ENCODE assay signal across 11 cellular contexts in genomic region chrX:71871367-71871766, GRCh38. TPM values are rescaled to one million over a fixed set of nuclear protein-coding genes. Genes with fewer than 3 reads are reported as not detected.
DNase-seq lines count a peak whose midpoint lies in the region; ATAC-seq, FAIRE-seq and TF ChIP-seq lines count a peak whose summit lies in the region.
"Had no signal": no experiment of that assay in that cellular context is flagged by ENCODE, and none has a peak within 500 bp of the region (broad histone marks: within the 10 kb centered on the region; RNA-seq: fewer than 3 reads in every experiment).

No MANE protein-coding gene starts in this region.

- TF ChIP-seq POLR2A in HepG2 (IDR thresholded peaks at IDR 0.05; ENCODE audit: insufficient read depth in 1 of 2, low read depth in 2 of 2, low read length in 2 of 2), result no peak

- FAIRE-seq in kidney (lab: Jason Lieb, UNC) (no peak), HepG2 (lab: Jason Lieb, UNC) (no peak)

- peaks cover 17% of the 10 kb centered on the region for H3K27me3 Mint-ChIP-seq in activated T-helper 17 cell treated with anti-CD3 and anti-CD28 coated beads, Interleukin-2, amount 50 U/mL, for 72 hours
- H3K27me3 Mint-ChIP-seq in immature natural killer cell (ENCODE audit: low read depth in 3 of 3), result peaks cover 1 to 6% (median 4%) of the 10 kb centered on the region in 3 donors

- in situ Hi-C loops in HepG2 (cut with HindIII; ENCODE audit: extremely low pct_ligation_motif_present, low pct_unique_long_range_greater_than_20kb), result no loop called here

- no TSS peak for BruUV-seq in HepG2 (replicated peaks; lab: Mats Ljungman, UMichigan)

- no peaks in the 10 kb centered on the region for H3K4me1 Mint-ChIP-seq in activated T-helper 17 cell treated with anti-CD3 and anti-CD28 coated beads, Interleukin-2, amount 50 U/mL, for 72 hours
- no peaks in the 10 kb centered on the region for H3K4me1 Mint-ChIP-seq in immature natural killer cell

- H3K4me3 Mint-ChIP-seq in activated T-helper 17 cell treated with anti-CD3 and anti-CD28 coated beads, Interleukin-2, amount 50 U/mL, for 72 hours, result no peak overlapping the region
- no peak overlapping the region for H3K4me3 Mint-ChIP-seq in immature natural killer cell
- H3K4me3 Mint-ChIP-seq: CD4-positive, CD25-positive, alpha-beta regulatory T cell had no signal

- H3K4me3 ChIP-seq in kidney (ENCODE audit: low read length in 2 of 2), result no peak overlapping the region
- no peak overlapping the region for H3K4me3 ChIP-seq in HepG2 (replicated peaks in 1 of 3; ENCODE audit: insufficient read depth in 1 of 3, low read depth in 2 of 3, low read length in 3 of 3)
- H3K4me3 ChIP-seq: adrenal gland had no signal

- DNase-seq in A172 (ENCODE audit: low spot score) (peak; percentile 0), Ammon's horn (ENCODE audit: low spot score) (peak; percentile 5), kidney (peak; percentile 71), immature natural killer cell (no peak), HepG2 (ENCODE audit: low spot score) (no peak), anterior cingulate cortex (lab: John Stamatoyannopoulos, UW) (no peak)
- DNase-seq: adrenal gland; CD4-positive, CD25-positive, alpha-beta regulatory T cell; NCI-H1436; NCI-H510A treated with DMSO at 0.1 percent for 48 hours had no signal

- TF ChIP-seq CTCF in kidney (IDR thresholded peaks at IDR 0.05; ENCODE audit: borderline replicate concordance, extremely low read depth, insufficient read depth), result no peak
- no peak for TF ChIP-seq CTCF in HepG2 (CRISPR knock-in tag; IDR thresholded peaks at IDR 0.05)

- H3K79me2 ChIP-seq in HepG2 (ENCODE audit: insufficient read depth, low read length), result no peaks in the 10 kb centered on the region

- H3K9ac ChIP-seq in kidney (ENCODE audit: low read length in 2 of 2) (no peak overlapping the region), HepG2 (ENCODE audit: insufficient read depth, low read depth, low read length) (no peak overlapping the region)

- H3K36me3 Mint-ChIP-seq in activated T-helper 17 cell treated with anti-CD3 and anti-CD28 coated beads, Interleukin-2, amount 50 U/mL, for 72 hours (ENCODE audit: low read depth), result no peaks in the 10 kb centered on the region
- no peaks in the 10 kb centered on the region for H3K36me3 Mint-ChIP-seq in immature natural killer cell
- H3K36me3 Mint-ChIP-seq: CD4-positive, CD25-positive, alpha-beta regulatory T cell had no signal

- peaks cover 0 to 1% of the 10 kb centered on the region in 2 experiments; a peak in 1 of 5 replicates for H3K27me3 ChIP-seq in HepG2 (ENCODE audit: control insufficient read depth in 1 of 2, insufficient read depth in 2 of 2, low read length in 2 of 2)

- CTCF ChIA-PET in HepG2 (lab: Yijun Ruan, JAX; ENCODE audit: low intra/inter-chr PET ratio, low total read pairs), result no interaction called here

- H3K27ac ChIP-seq in kidney (ENCODE audit: low read depth in 2 of 2, low read length in 2 of 2) (no peak overlapping the region), HepG2 (ENCODE audit: extremely low read length, insufficient read depth, low read length) (no peak overlapping the region)
- H3K27ac ChIP-seq: adrenal gland had no signal

- no peak overlapping the region for H3K4me2 ChIP-seq in HepG2 (ENCODE audit: low read depth, low read length)

- peak; percentile 89 for ATAC-seq in activated T-helper 17 cell treated with anti-CD3 and anti-CD28 coated beads, Interleukin-2, amount 50 U/mL, for 72 hours (replicated peaks)
- ATAC-seq in HepG2, result no peak

- no peaks in the 10 kb centered on the region for H3K36me3 ChIP-seq in kidney (ENCODE audit: control insufficient read depth in 1 of 2, insufficient read depth in 2 of 2, low read length in 2 of 2)
- H3K36me3 ChIP-seq in HepG2 (replicated peaks in 1 of 2; ENCODE audit: control insufficient read depth in 1 of 2, insufficient read depth in 2 of 2, low read length in 2 of 2), result no peaks in the 10 kb centered on the region
- H3K36me3 ChIP-seq: adrenal gland had no signal

- no peaks in the 10 kb centered on the region for H3K9me3 Mint-ChIP-seq in activated T-helper 17 cell treated with anti-CD3 and anti-CD28 coated beads, Interleukin-2, amount 50 U/mL, for 72 hours
- H3K9me3 Mint-ChIP-seq in immature natural killer cell, result peaks cover 0 to 3% (median 0%) of the 10 kb centered on the region in 6 donors

- 17% methylated on average over 1 of the region's 6 CpGs for WGBS in HepG2 (ENCODE audit: low lambda C conversion rate)

- POLR2A ChIA-PET in HepG2 (lab: Yijun Ruan, JAX), result no interaction called here

- intact Hi-C loops in kidney (cut with DNase I), result no loop called here
- intact Hi-C loops in HepG2 (cut with micrococcal nuclease; ENCODE audit: unreplicated experiment), result no loop called here

- no peaks in the 10 kb centered on the region for H4K20me1 ChIP-seq in HepG2 (ENCODE audit: insufficient read depth, low read length)

- TF ChIP-seq EP300 in HepG2 (IDR thresholded peaks at IDR 0.05; ENCODE audit: low read depth in 2 of 2, low read length in 2 of 2) (no peak), HepG2 (CRISPR knock-in tag; IDR thresholded peaks at IDR 0.05; ENCODE audit: borderline replicate concordance) (no peak)

- H3K9me3 ChIP-seq in kidney (ENCODE audit: control insufficient read depth in 1 of 2, low read length in 2 of 2), result no peaks in the 10 kb centered on the region
- no peaks in the 10 kb centered on the region for H3K9me3 ChIP-seq in HepG2 (ENCODE audit: low read length)
- H3K9me3 ChIP-seq: adrenal gland had no signal

- no peak overlapping the region for H2AFZ ChIP-seq in HepG2 (ENCODE audit: low read length)

- no peak overlapping the region for H3K27ac Mint-ChIP-seq in activated T-helper 17 cell treated with anti-CD3 and anti-CD28 coated beads, Interleukin-2, amount 50 U/mL, for 72 hours
- H3K27ac Mint-ChIP-seq in immature natural killer cell, result no peak overlapping the region
- H3K27ac Mint-ChIP-seq: CD4-positive, CD25-positive, alpha-beta regulatory T cell had no signal

- H3K4me1 ChIP-seq in kidney (ENCODE audit: control insufficient read depth in 1 of 2, insufficient read depth in 1 of 2, low read depth in 1 of 2, low read length in 2 of 2), result no peaks in the 10 kb centered on the region
- H3K4me1 ChIP-seq in HepG2 (ENCODE audit: insufficient read depth, low read length), result no peaks in the 10 kb centered on the region
- H3K4me1 ChIP-seq: adrenal gland had no signal

- TF ChIP-seq RAD21 in HepG2 (CRISPR knock-in tag; IDR thresholded peaks at IDR 0.05), result no peak

TF ChIP-seq in HepG2, 621 proteins besides CTCF, POLR2A, EP300 and RAD21 (continues in another document):
- TF ChIP-seq HNRNPUL1 (IDR thresholded peaks at IDR 0.05; ENCODE audit: low read depth, low read length) (no peak), MAX (IDR thresholded peaks at IDR 0.05) (no peak), ZNF317 (CRISPR knock-in tag; IDR thresholded peaks at IDR 0.05) (no peak), EHMT2 (IDR thresholded peaks at IDR 0.05; ENCODE audit: borderline replicate concordance, low read depth, low read length) (no peak), GLMP (CRISPR knock-in tag; IDR thresholded peaks at IDR 0.05; ENCODE audit: borderline replicate concordance) (no peak)

RNA-seq across cellular contexts. Expression of gene NHSL2, which starts 39.3 kb away (rescaled TPM):
- total RNA-seq in A172 (2014; rRNA removed; shearing (Covaris generic)), result not detected in 2 replicates
- total RNA-seq in activated T-helper 17 cell treated with anti-CD3 and anti-CD28 coated beads, Interleukin-2, amount 50 U/mL, for 72 hours, result under 1 TPM; 0.15 to 0.71 TPM
- total RNA-seq in kidney, result 10.8 TPM
- polyA plus RNA-seq in kidney (ENCODE audit: insufficient read depth, low read depth, low replicate concordance), result 1.3 TPM
- 10 to 100 TPM; 10.2 to 29.0 (median 10.6) TPM for polyA plus RNA-seq in immature natural killer cell
- not detected in 2 replicates for total RNA-seq in HepG2 (2016; rRNA removed; fragmentation: Illumina TruSeq; extraction: Trizol)
- not detected in 2 replicates for total RNA-seq in HepG2 (2016; cell fraction: cytosol; rRNA removed; fragmentation: Illumina TruSeq; extraction: Trizol; ENCODE audit: low read depth)
- total RNA-seq in HepG2 (2016; cell fraction: insoluble cytoplasmic fraction; rRNA removed; fragmentation: Illumina TruSeq; extraction: Trizol), result not detected in 2 replicates
- total RNA-seq in HepG2 (2016; cell fraction: membrane; rRNA removed; fragmentation: Illumina TruSeq; extraction: Trizol), result not detected in 2 replicates
- not detected in 2 replicates for total RNA-seq in HepG2 (2016; cell fraction: nucleus; rRNA removed; fragmentation: Illumina TruSeq; extraction: Trizol)
- polyA plus RNA-seq in HepG2 (2011; rRNA removed), result not detected in 2 replicates
- polyA plus RNA-seq in HepG2 (2011; cell fraction: cytosol; rRNA removed), result not detected in 2 replicates
- polyA plus RNA-seq in HepG2 (2011; cell fraction: nucleus; rRNA removed), result not detected in 2 replicates
- polyA plus RNA-seq in HepG2 (2012), result not detected in 2 replicates
- not detected in 2 replicates for polyA plus RNA-seq in HepG2 (2016; cell fraction: cytosol; fragmentation: Illumina TruSeq; extraction: Trizol; ENCODE audit: low read depth)
- not detected in 2 replicates for polyA plus RNA-seq in HepG2 (2016; cell fraction: insoluble cytoplasmic fraction; fragmentation: Illumina TruSeq; extraction: Trizol; ENCODE audit: low read depth)
- not detected in 2 replicates for polyA plus RNA-seq in HepG2 (2016; cell fraction: membrane; fragmentation: Illumina TruSeq; extraction: Trizol; ENCODE audit: low read depth)
- not detected in 2 replicates for polyA plus RNA-seq in HepG2 (2016; cell fraction: nucleus; fragmentation: Illumina TruSeq; extraction: Trizol; ENCODE audit: insufficient read depth, low read depth)
- polyA minus RNA-seq in HepG2 (2011; rRNA and poly(A)+ RNA removed; ENCODE audit: low replicate concordance), result not detected in 2 replicates
- polyA minus RNA-seq in HepG2 (2011; cell fraction: cytosol; rRNA and poly(A)+ RNA removed), result not detected in 2 replicates
- not detected in 2 replicates for polyA minus RNA-seq in HepG2 (2011; cell fraction: nucleus; rRNA and poly(A)+ RNA removed)

Comparison
In these comparisons a context has a peak if more than half of its experiments do, and no peak if none do; other contexts are left out.
1. DNase-seq: peak in A172 (single experiment), Ammon's horn (single experiment) and kidney (single experiment); none in immature natural killer cell (0 of 3), HepG2 (single experiment) and anterior cingulate cortex (0 of 58).